In genomic region chr3:32700244-32700643, GRCh38 we compare ENCODE assay signal across 17 cellular contexts. TPM values are rescaled to one million over a fixed set of nuclear protein-coding genes. Genes with fewer than 3 reads are reported as not detected.
DNase-seq lines count a peak whose midpoint lies in the region; ATAC-seq, FAIRE-seq and TF ChIP-seq lines count a peak whose summit lies in the region.
"Had no signal": no experiment of that assay in that cellular context is flagged by ENCODE, and none has a peak within 500 bp of the region (broad histone marks: within the 10 kb centered on the region; RNA-seq: fewer than 3 reads in every experiment).

No MANE protein-coding gene starts in this region.

- no peaks in the 10 kb centered on the region for H3K9me3 Mint-ChIP-seq in dendritic cell treated with granulocyte-macrophage colony-stimulating factor and Interleukin-4, amounts not matched to agents 40 ng/mL and 50 ng/mL, for 4 days
- no peaks in the 10 kb centered on the region for H3K9me3 Mint-ChIP-seq in activated CD4-positive, alpha-beta memory T cell treated with anti-CD3 and anti-CD28 coated beads for 36 hours
- H3K9me3 Mint-ChIP-seq: CD8-positive, alpha-beta memory T cell; H9 had no signal

- POLR2A ChIA-PET in OCI-LY7 (lab: Charles Lee), result interaction anchor here (0.8 to 1.5 kb wide), 4 partner anchors 9 to 346 kb away, joined by 3 to 4 read pairs (median 3); no protein-coding TSS in a partner anchor
- POLR2A ChIA-PET in activated CD4-positive, alpha-beta memory T cell treated with anti-CD3 and anti-CD28 coated beads for 36 hours (lab: Charles Lee), result no interaction called here

- H3K4me1 ChIP-seq in OCI-LY7 (ENCODE audit: insufficient read depth, low read length, poor library complexity, severe bottlenecking), result peaks cover 26% of the 10 kb centered on the region
- H3K4me1 ChIP-seq: BE2C, Caco-2 had no signal

- H3K4me1 Mint-ChIP-seq in dendritic cell treated with granulocyte-macrophage colony-stimulating factor and Interleukin-4, amounts not matched to agents 40 ng/mL and 50 ng/mL, for 4 days (ENCODE audit: low read depth), result peaks cover 34% of the 10 kb centered on the region
- H3K4me1 Mint-ChIP-seq in activated CD4-positive, alpha-beta memory T cell treated with anti-CD3 and anti-CD28 coated beads for 36 hours (ENCODE audit: low read depth), result peaks cover 22% of the 10 kb centered on the region

- TF ChIP-seq CTCF in OCI-LY7 (conservative IDR thresholded peaks at IDR 0.05; ENCODE audit: low read length), result no peak

- intact Hi-C loops in OCI-LY7 (cut with micrococcal nuclease; ENCODE audit: unreplicated experiment), result no loop called here
- intact Hi-C loops in dendritic cell treated with granulocyte-macrophage colony-stimulating factor and Interleukin-4, amounts not matched to agents 40 ng/mL and 50 ng/mL, for 4 days (cut with micrococcal nuclease), result no loop called here
- intact Hi-C loops in activated CD4-positive, alpha-beta memory T cell treated with anti-CD3 and anti-CD28 coated beads for 36 hours (cut with micrococcal nuclease), result no loop called here
- intact Hi-C loops in left ventricle myocardium superior (cut with micrococcal nuclease), result no loop called here

- no peak overlapping the region for H3K27ac ChIP-seq in OCI-LY7 (ENCODE audit: low read depth, low read length, poor library complexity, severe bottlenecking)
- H3K27ac ChIP-seq: C4-2B had no signal

- no TSS peak for BruUV-seq in OCI-LY7 (replicated peaks; lab: Mats Ljungman, UMichigan)

- no peaks in the 10 kb centered on the region for H4K20me1 ChIP-seq in OCI-LY7 (ENCODE audit: insufficient read depth, low read length)

- no peak for ATAC-seq in left ventricle myocardium superior

- DNase-seq in GM12891 (ENCODE audit: insufficient read length, low spot score) (no peak), OCI-LY7 (ENCODE audit: low spot score) (no peak), NCI-H1930 (lab: John Stamatoyannopoulos, UW) (no peak), left ventricle myocardium superior (no peak)
- DNase-seq in activated CD4-positive, alpha-beta memory T cell treated with anti-CD3 and anti-CD28 coated beads for 36 hours, result no peak
- no peak for DNase-seq in activated naive CD4-positive, alpha-beta T cell treated with Interleukin-2 at 50 U/mL for 16 hours
- DNase-seq: BE2C; Caco-2; CD8-positive, alpha-beta memory T cell; DND-41; GDM1; GOT3; H9; IMR-90 had no signal

- no peaks in the 10 kb centered on the region for H3K27me3 Mint-ChIP-seq in dendritic cell treated with granulocyte-macrophage colony-stimulating factor and Interleukin-4, amounts not matched to agents 40 ng/mL and 50 ng/mL, for 4 days
- H3K27me3 Mint-ChIP-seq in activated CD4-positive, alpha-beta memory T cell treated with anti-CD3 and anti-CD28 coated beads for 36 hours, result no peaks in the 10 kb centered on the region
- H3K27me3 Mint-ChIP-seq: CD8-positive, alpha-beta memory T cell had no signal

- H3K4me3 ChIP-seq in OCI-LY7 (ENCODE audit: low read depth, low read length, poor library complexity, severe bottlenecking), result no peak overlapping the region

- FAIRE-seq in GM12891 (lab: Jason Lieb, UNC), result no peak
- FAIRE-seq: A204.1 had no signal

- CTCF ChIA-PET in OCI-LY7 (lab: Charles Lee; ENCODE audit: unreplicated experiment), result no interaction called here
- CTCF ChIA-PET in activated CD4-positive, alpha-beta memory T cell treated with anti-CD3 and anti-CD28 coated beads for 36 hours (lab: Charles Lee), result no interaction called here

- peak overlapping the region; percentile 44; the same call in 1 of the 2 replicates for H3K4me2 ChIP-seq in OCI-LY7 (ENCODE audit: low read length)

- peak overlapping the region; percentile 78 for H3K27ac Mint-ChIP-seq in dendritic cell treated with granulocyte-macrophage colony-stimulating factor and Interleukin-4, amounts not matched to agents 40 ng/mL and 50 ng/mL, for 4 days
- H3K27ac Mint-ChIP-seq in activated CD4-positive, alpha-beta memory T cell treated with anti-CD3 and anti-CD28 coated beads for 36 hours, result no peak overlapping the region

- no peak overlapping the region for H3K4me3 Mint-ChIP-seq in dendritic cell treated with granulocyte-macrophage colony-stimulating factor and Interleukin-4, amounts not matched to agents 40 ng/mL and 50 ng/mL, for 4 days
- no peak overlapping the region for H3K4me3 Mint-ChIP-seq in activated CD4-positive, alpha-beta memory T cell treated with anti-CD3 and anti-CD28 coated beads for 36 hours
- H3K4me3 Mint-ChIP-seq: H9 had no signal

- peaks cover 86% of the 10 kb centered on the region for H3K79me2 ChIP-seq in OCI-LY7 (ENCODE audit: insufficient read depth, low read depth, low read length)

- no peaks in the 10 kb centered on the region for H3K9me2 ChIP-seq in OCI-LY7 (ENCODE audit: insufficient read depth, low read length)

- H2AFZ ChIP-seq in OCI-LY7 (ENCODE audit: low read length), result no peak overlapping the region

- peaks cover 6% of the 10 kb centered on the region for H3K36me3 Mint-ChIP-seq in dendritic cell treated with granulocyte-macrophage colony-stimulating factor and Interleukin-4, amounts not matched to agents 40 ng/mL and 50 ng/mL, for 4 days (ENCODE audit: low read depth)
- peaks cover 12% of the 10 kb centered on the region for H3K36me3 Mint-ChIP-seq in activated CD4-positive, alpha-beta memory T cell treated with anti-CD3 and anti-CD28 coated beads for 36 hours

- no peaks in the 10 kb centered on the region for H3K9me3 ChIP-seq in OCI-LY7 (ENCODE audit: low read length)
- H3K9me3 ChIP-seq: BE2C, Caco-2 had no signal

- TF ChIP-seq POLR2A in GM12891 (IDR thresholded peaks at IDR 0.05; ENCODE audit: low read depth, low read length), result no peak

- H3K36me3 ChIP-seq in OCI-LY7 (ENCODE audit: insufficient read depth, low read length), result peaks cover 58% of the 10 kb centered on the region
- H3K36me3 ChIP-seq: BE2C had no signal

TF ChIP-seq in GM12891, 5 proteins besides CTCF, POLR2A, EP300 and RAD21:
- peak; percentile 27; the same call in 1 of the 2 replicates for TF ChIP-seq SPI1 (IDR thresholded peaks at IDR 0.05; ENCODE audit: low read depth, low read length)
- TF ChIP-seq POU2F2 (IDR thresholded peaks at IDR 0.05; ENCODE audit: low read depth, low read length), result no peak

RNA-seq across cellular contexts. Expression of gene CNOT10, which starts 15.3 kb away (rescaled TPM):
- 28.9 TPM for polyA plus RNA-seq in GM12891 (2012; ENCODE audit: low read depth, missing spikeins)
- total RNA-seq in OCI-LY7 (2014; rRNA removed; shearing (Covaris generic)), result 50.2 and 56.1 TPM in 2 replicates
- total RNA-seq in OCI-LY7 (2022) (60.3 and 67.6 TPM in 2 replicates), left ventricle myocardium superior (15.5 TPM)
- total RNA-seq in activated CD4-positive, alpha-beta memory T cell treated with anti-CD3 and anti-CD28 coated beads for 36 hours, result 10 to 100 TPM; 52.4 to 54.7 TPM
